11 cellular contexts compared by ENCODE assay signal in genomic region chrX:13250831-13251612, GRCh38.
DNase-seq lines count a peak whose midpoint lies in the region; ATAC-seq, FAIRE-seq and TF ChIP-seq lines count a peak whose summit lies in the region.
"Had no signal": no experiment of that assay in that cellular context is flagged by ENCODE, and none has a peak within 500 bp of the region (broad histone marks: within the 10 kb centered on the region; RNA-seq: fewer than 3 reads in every experiment).

No MANE protein-coding gene starts in this region.

- H2AFZ ChIP-seq in HepG2 (ENCODE audit: low read length): no peak overlapping the region

- ATAC-seq in HepG2: no peak

- peaks cover 0 to 5% (median 2%) of the 10 kb centered on the region in 4 donors for H3K9me3 ChIP-seq in liver (ENCODE audit: control insufficient read depth in 4 of 4, low read length in 3 of 4)
- H3K9me3 ChIP-seq in HepG2 (ENCODE audit: low read length): no peaks in the 10 kb centered on the region

- H3K27me3 ChIP-seq in liver (ENCODE audit: control insufficient read depth in 4 of 4, insufficient read depth in 4 of 4, low read length in 3 of 4) (no peaks in the 10 kb centered on the region), HepG2 (ENCODE audit: control insufficient read depth in 1 of 2, insufficient read depth in 2 of 2, low read length in 2 of 2) (no peaks in the 10 kb centered on the region)

- intact Hi-C loops in HepG2 (cut with micrococcal nuclease; ENCODE audit: unreplicated experiment): no loop called here

- CTCF ChIA-PET in HepG2 (lab: Yijun Ruan, JAX; ENCODE audit: low intra/inter-chr PET ratio, low total read pairs): no interaction called here

- FAIRE-seq in HepG2 (lab: Jason Lieb, UNC): no peak

- peak in 1 of 2 donors; percentile 10 for TF ChIP-seq RAD21 in liver (IDR thresholded peaks at IDR 0.05)
- no peak for TF ChIP-seq RAD21 in HepG2 (CRISPR knock-in tag; IDR thresholded peaks at IDR 0.05)

- no peak overlapping the region for H3K4me2 ChIP-seq in HepG2 (ENCODE audit: low read depth, low read length)

- H3K4me1 Mint-ChIP-seq in chondrocyte (ENCODE audit: low read depth): peaks cover 50% of the 10 kb centered on the region

- H3K27me3 Mint-ChIP-seq in chondrocyte (ENCODE audit: low read depth): no peaks in the 10 kb centered on the region
- H3K27me3 Mint-ChIP-seq: B cell had no signal

- H3K9me3 Mint-ChIP-seq in chondrocyte (ENCODE audit: low read depth): peaks cover 13% of the 10 kb centered on the region

- H3K27ac ChIP-seq in liver (ENCODE audit: low read depth in 1 of 2, low read length in 2 of 2) (no peak overlapping the region), HepG2 (ENCODE audit: extremely low read length, insufficient read depth, low read length) (no peak overlapping the region)

- H3K4me1 ChIP-seq in liver (ENCODE audit: control insufficient read depth in 4 of 4, insufficient read depth in 4 of 4, low read length in 3 of 4) (peaks cover 0 to 3% (median under 1%) of the 10 kb centered on the region in 4 donors), HepG2 (ENCODE audit: insufficient read depth, low read length) (no peaks in the 10 kb centered on the region; the same call in 1 of the 2 replicates)

- TF ChIP-seq CTCF in liver (IDR thresholded peaks at IDR 0.05; ENCODE audit: low read depth, low read length, missing input control) (no peak), HepG2 (CRISPR knock-in tag; IDR thresholded peaks at IDR 0.05) (no peak), chondrocyte (IDR thresholded peaks at IDR 0.05) (no peak)

- H3K4me3 ChIP-seq in liver (ENCODE audit: low read depth in 1 of 3, low read length in 3 of 3): no peak overlapping the region
- H3K4me3 ChIP-seq in HepG2 (replicated peaks in 1 of 3; ENCODE audit: insufficient read depth in 1 of 3, low read depth in 2 of 3, low read length in 3 of 3): no peak overlapping the region

- H3K4me3 Mint-ChIP-seq in chondrocyte (ENCODE audit: unreplicated experiment): no peak overlapping the region
- H3K4me3 Mint-ChIP-seq: B cell had no signal

- H3K36me3 ChIP-seq in liver (ENCODE audit: control insufficient read depth in 4 of 4, insufficient read depth in 3 of 4, low read depth in 1 of 4, low read length in 3 of 4) (no peaks in the 10 kb centered on the region), HepG2 (replicated peaks in 1 of 2; ENCODE audit: control insufficient read depth in 1 of 2, insufficient read depth in 2 of 2, low read length in 2 of 2) (no peaks in the 10 kb centered on the region)

- no peaks in the 10 kb centered on the region for H3K79me2 ChIP-seq in HepG2 (ENCODE audit: insufficient read depth, low read length)

- in situ Hi-C loops in HepG2 (cut with HindIII; ENCODE audit: extremely low pct_ligation_motif_present, low pct_unique_long_range_greater_than_20kb): no loop called here

- TF ChIP-seq EP300 in HepG2 (IDR thresholded peaks at IDR 0.05; ENCODE audit: low read depth in 2 of 2, low read length in 2 of 2) (no peak), HepG2 (CRISPR knock-in tag; IDR thresholded peaks at IDR 0.05; ENCODE audit: borderline replicate concordance) (no peak)

- no TSS peak for BruUV-seq in HepG2 (replicated peaks; lab: Mats Ljungman, UMichigan)

- WGBS in liver: 81% methylated on average over 7 of the region's 7 CpGs
- 21% methylated on average over 6 of the region's 7 CpGs for WGBS in HepG2 (ENCODE audit: low lambda C conversion rate)

- peak overlapping the region; percentile 71 for H3K27ac Mint-ChIP-seq in chondrocyte (ENCODE audit: unreplicated experiment)
- H3K27ac Mint-ChIP-seq: B cell had no signal

- H3K36me3 Mint-ChIP-seq in chondrocyte (ENCODE audit: low read depth): no peaks in the 10 kb centered on the region

- no peaks in the 10 kb centered on the region for H4K20me1 ChIP-seq in HepG2 (ENCODE audit: insufficient read depth, low read length)

- POLR2A ChIA-PET in HepG2 (lab: Yijun Ruan, JAX): no interaction called here

- TF ChIP-seq POLR2A in HepG2 (IDR thresholded peaks at IDR 0.05; ENCODE audit: insufficient read depth in 1 of 2, low read depth in 2 of 2, low read length in 2 of 2): no peak

- DNase-seq in HepG2 (ENCODE audit: low spot score) (no peak), chondrocyte (ENCODE audit: low spot score) (no peak), lung microvascular endothelial cell (ENCODE audit: low read depth in 2 of 2) (peak; percentile 49 to 93), NCI-H1105 treated with DMSO at 0.1 percent for 48 hours (lab: John Stamatoyannopoulos, UW) (no peak), NCI-H2107 treated with DMSO at 0.1 percent for 48 hours (lab: John Stamatoyannopoulos, UW; ENCODE audit: unreplicated experiment) (no peak), iPS-NIHi7 (ENCODE audit: extremely low spot score) (no peak)
- no peak for DNase-seq in NK-92 treated with Interleukin-12 subunit alpha and Interleukin-12 subunit beta, amount 100 ng/mL, for 24 hours (lab: John Stamatoyannopoulos, UW)
- DNase-seq: hippocampal formation, NCI-H526 had no signal

- H3K9ac ChIP-seq in liver (ENCODE audit: low read depth in 1 of 2, low read length in 2 of 2): no peak overlapping the region
- no peak overlapping the region for H3K9ac ChIP-seq in HepG2 (ENCODE audit: insufficient read depth, low read depth, low read length)

TF ChIP-seq in liver, 16 proteins besides CTCF, POLR2A, EP300 and RAD21:
- TF ChIP-seq NR2F2 (IDR thresholded peaks at IDR 0.05) (peak; percentile 57), RXRA (IDR thresholded peaks at IDR 0.05) (no peak), YY1 (IDR thresholded peaks at IDR 0.05) (no peak), EGR1 (IDR thresholded peaks at IDR 0.05; ENCODE audit: low read depth in 2 of 2) (no peak)

TF ChIP-seq in HepG2, 621 proteins besides CTCF, POLR2A, EP300 and RAD21:
- TF ChIP-seq BCLAF1 (IDR thresholded peaks at IDR 0.05) (no peak), SMC3 (IDR thresholded peaks at IDR 0.05; ENCODE audit: low read length) (no peak), YEATS2 (CRISPR knock-in tag; IDR thresholded peaks at IDR 0.05; ENCODE audit: borderline replicate concordance) (no peak), MIER3 (CRISPR knock-in tag; IDR thresholded peaks at IDR 0.05; ENCODE audit: borderline replicate concordance) (no peak), ZNF121 (CRISPR knock-in tag; IDR thresholded peaks at IDR 0.05) (no peak), TRIM24 (CRISPR knock-in tag; IDR thresholded peaks at IDR 0.05) (no peak), HNRNPK (IDR thresholded peaks at IDR 0.05; ENCODE audit: low read depth, low read length, poor library complexity, severe bottlenecking) (no peak), ZNF597 (CRISPR knock-in tag; IDR thresholded peaks at IDR 0.05) (no peak), FOXC1 (CRISPR knock-in tag; IDR thresholded peaks at IDR 0.05; ENCODE audit: borderline replicate concordance) (no peak), U2AF2 (IDR thresholded peaks at IDR 0.05; ENCODE audit: low read depth, low read length) (no peak), ZNF280D (CRISPR knock-in tag; IDR thresholded peaks at IDR 0.05) (no peak), ARNT (IDR thresholded peaks at IDR 0.05) (no peak)

Comparison
In these comparisons a context has a peak if more than half of its experiments do, and no peak if none do; other contexts are left out.
1. DNase-seq: peak in lung microvascular endothelial cell (2 of 2); none in HepG2 (single experiment), chondrocyte (single experiment), NCI-H1105 treated with DMSO at 0.1 percent for 48 hours (single experiment), NCI-H2107 treated with DMSO at 0.1 percent for 48 hours (single experiment), NK-92 treated with Interleukin-12 subunit alpha and Interleukin-12 subunit beta, amount 100 ng/mL, for 24 hours (single experiment) and iPS-NIHi7 (single experiment).